In the genomic region with DNA sequence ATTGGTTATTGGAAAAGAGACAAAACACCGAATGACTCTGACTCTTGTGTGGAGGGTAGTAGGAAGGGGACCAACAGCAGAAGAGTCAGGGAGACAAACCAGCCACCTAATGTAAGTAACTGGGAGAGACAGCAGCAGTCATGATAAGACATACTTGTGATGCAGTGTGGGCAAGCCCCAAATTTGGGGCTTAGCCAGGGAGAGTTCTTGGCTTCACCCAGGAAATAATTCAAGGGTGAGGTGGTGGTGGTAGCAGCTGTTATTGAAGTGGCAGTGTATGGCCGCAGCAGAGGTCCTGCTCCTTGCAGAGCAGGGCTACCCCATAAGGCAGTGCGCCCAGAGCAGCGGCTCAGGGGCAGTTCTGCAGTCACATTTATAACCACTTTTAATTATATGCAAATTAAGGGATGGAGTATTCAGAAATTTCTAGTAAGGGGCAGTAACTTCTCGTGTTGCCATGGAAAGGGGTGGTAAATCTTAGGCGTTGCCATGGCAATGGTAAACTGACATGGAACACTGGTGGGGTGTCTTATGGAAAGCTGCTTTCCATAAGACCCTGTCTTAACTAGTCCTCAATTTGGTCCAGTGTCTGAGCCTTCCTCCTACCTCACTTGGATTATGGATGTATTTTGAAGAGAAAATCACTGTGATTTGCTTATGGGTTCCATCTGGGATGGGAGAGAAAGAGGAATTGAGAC, we compare ENCODE assay signal across 17 cellular contexts.
DNase-seq lines count a peak whose midpoint lies in the region; ATAC-seq and TF ChIP-seq lines count a peak whose summit lies in the region.
"Had no signal": no experiment of that assay in that cellular context is flagged by ENCODE, and none has a peak within 500 bp of the region (broad histone marks: within the 10 kb centered on the region; RNA-seq: fewer than 3 reads in every experiment).

No MANE protein-coding gene starts in this region.

- H3K9me3 ChIP-seq in osteoblast (ENCODE audit: low read depth, low read length), result no peaks in the 10 kb centered on the region
- H3K9me3 ChIP-seq: BLaER1 had no signal

- CTCF ChIA-PET in activated naive CD4-positive, alpha-beta T cell treated with anti-CD3 and anti-CD28 coated beads, Interleukin-2, amount 10 ng/mL, durations not matched to agents 7 days and 5 days (lab: Charles Lee), result no interaction called here

- H3K27me3 Mint-ChIP-seq in activated naive CD4-positive, alpha-beta T cell treated with anti-CD3 and anti-CD28 coated beads, Interleukin-2, amount 10 ng/mL, durations not matched to agents 7 days and 5 days, result peaks cover 3% of the 10 kb centered on the region

- DNase-seq in activated naive CD4-positive, alpha-beta T cell treated with anti-CD3 and anti-CD28 coated beads, Interleukin-2, amount 10 ng/mL, durations not matched to agents 7 days and 5 days, result no peak
- no peak for DNase-seq in activated naive CD4-positive, alpha-beta T cell treated with Interleukin-2 at 50 U/mL for 16 hours
- peak; percentile 28 for DNase-seq in M059J (ENCODE audit: low read depth)
- peak; percentile 10 to 26 for DNase-seq in cardiac fibroblast (ENCODE audit: low read depth in 2 of 2)
- DNase-seq in osteoblast (ENCODE audit: insufficient read length, low spot score, missing footprints), result peak; percentile 3
- no peak for DNase-seq in NCI-H1694 (lab: John Stamatoyannopoulos, UW)
- no peak for DNase-seq in AG08396 (ENCODE audit: low spot score)
- DNase-seq: 8988T; CD8-positive, alpha-beta T cell; MM.1S; NCI-H1092; NCI-H146; NCI-H2081; SHP77 had no signal

- peaks cover 10% of the 10 kb centered on the region for H3K4me1 Mint-ChIP-seq in activated naive CD4-positive, alpha-beta T cell treated with anti-CD3 and anti-CD28 coated beads, Interleukin-2, amount 10 ng/mL, durations not matched to agents 7 days and 5 days

- H3K9me3 Mint-ChIP-seq in activated naive CD4-positive, alpha-beta T cell treated with anti-CD3 and anti-CD28 coated beads, Interleukin-2, amount 10 ng/mL, durations not matched to agents 7 days and 5 days, result peaks cover 2% of the 10 kb centered on the region
- H3K9me3 Mint-ChIP-seq: CD8-positive, alpha-beta T cell had no signal

- H3K4me3 ChIP-seq in cardiac fibroblast (replicated peaks in 1 of 2; ENCODE audit: low read depth in 2 of 2, low read length in 2 of 2) (no peak overlapping the region), osteoblast (ENCODE audit: insufficient read depth, low read length) (no peak overlapping the region)
- H3K4me3 ChIP-seq: BLaER1, SK-N-MC had no signal

- H3K36me3 Mint-ChIP-seq in activated naive CD4-positive, alpha-beta T cell treated with anti-CD3 and anti-CD28 coated beads, Interleukin-2, amount 10 ng/mL, durations not matched to agents 7 days and 5 days, result no peaks in the 10 kb centered on the region
- H3K36me3 Mint-ChIP-seq: CD8-positive, alpha-beta T cell had no signal

- peaks cover 3% of the 10 kb centered on the region for H3K27me3 ChIP-seq in osteoblast (ENCODE audit: insufficient read depth, low read length)
- H3K27me3 ChIP-seq: BLaER1 had no signal

- no peak overlapping the region for H3K27ac ChIP-seq in osteoblast (ENCODE audit: low read depth, low read length)
- H3K27ac ChIP-seq: BLaER1, SK-N-MC had no signal

- no peak overlapping the region for H3K4me2 ChIP-seq in osteoblast (ENCODE audit: insufficient read depth, low read length)

- H3K36me3 ChIP-seq in osteoblast (ENCODE audit: insufficient read depth, low read length), result no peaks in the 10 kb centered on the region
- H3K36me3 ChIP-seq: BLaER1 had no signal

- no peaks in the 10 kb centered on the region for H4K20me1 ChIP-seq in osteoblast (ENCODE audit: insufficient read depth, low read length)
- H4K20me1 ChIP-seq: BLaER1 had no signal

- H3K4me3 Mint-ChIP-seq in activated naive CD4-positive, alpha-beta T cell treated with anti-CD3 and anti-CD28 coated beads, Interleukin-2, amount 10 ng/mL, durations not matched to agents 7 days and 5 days, result no peak overlapping the region

- H3K27ac Mint-ChIP-seq in activated naive CD4-positive, alpha-beta T cell treated with anti-CD3 and anti-CD28 coated beads, Interleukin-2, amount 10 ng/mL, durations not matched to agents 7 days and 5 days, result peak overlapping the region; percentile 38

- no peak for TF ChIP-seq CTCF in cardiac fibroblast (IDR thresholded peaks at IDR 0.05; ENCODE audit: low read depth, low read length)
- no peak for TF ChIP-seq CTCF in osteoblast (IDR thresholded peaks at IDR 0.05; ENCODE audit: extremely low read depth, low read depth, low read length)

- H3K79me2 ChIP-seq in osteoblast (ENCODE audit: insufficient read depth, low read length), result no peaks in the 10 kb centered on the region

- peaks cover 10% of the 10 kb centered on the region for H3K4me1 ChIP-seq in osteoblast (ENCODE audit: insufficient read depth, low read length)

- H2AFZ ChIP-seq in osteoblast (ENCODE audit: low read length), result no peak overlapping the region

- no peak for ATAC-seq in GM21717 (IDR thresholded peaks at IDR 0.05; ENCODE audit: unreplicated experiment)
- ATAC-seq: CD8-positive, alpha-beta T cell had no signal

Comparison
In these comparisons a context has a peak if more than half of its experiments do, and no peak if none do; other contexts are left out.
1. DNase-seq: peak in M059J (single experiment), cardiac fibroblast (2 of 2) and osteoblast (single experiment); none in activated naive CD4-positive, alpha-beta T cell treated with anti-CD3 and anti-CD28 coated beads, Interleukin-2, amount 10 ng/mL, durations not matched to agents 7 days and 5 days (single experiment), activated naive CD4-positive, alpha-beta T cell treated with Interleukin-2 at 50 U/mL for 16 hours (single experiment), NCI-H1694 (single experiment) and AG08396 (single experiment).